ENCODE assay signal across 8 cellular contexts in genomic region chr4:102828497-102828808, GRCh38. TPM values are rescaled to one million over a fixed set of nuclear protein-coding genes. Genes with fewer than 3 reads are reported as not detected.
DNase-seq lines count a peak whose midpoint lies in the region; ATAC-seq and TF ChIP-seq lines count a peak whose summit lies in the region.

No MANE protein-coding gene starts in this region.

- H3K36me3 ChIP-seq in right atrium auricular region, result peaks cover 9% of the 10 kb centered on the region
- H3K36me3 ChIP-seq in mesenchymal stem cell (ENCODE audit: control insufficient read depth in 1 of 2, insufficient read depth in 2 of 2, low read depth in 1 of 2, low read length in 2 of 2), result peaks cover 0 to 2% of the 10 kb centered on the region in 2 experiments

- H3K4me3 ChIP-seq in right atrium auricular region, result peak overlapping the region; percentile 93 to 97
- peak overlapping the region; percentile 64 to 95 for H3K4me3 ChIP-seq in mesenchymal stem cell (ENCODE audit: insufficient read depth in 1 of 2, low read depth in 1 of 2, low read length in 2 of 2)

- ATAC-seq in GM21576 (IDR thresholded peaks at IDR 0.05; ENCODE audit: unreplicated experiment), result no peak

- H2BK12ac ChIP-seq in mesenchymal stem cell (ENCODE audit: low read length in 2 of 2), result peak overlapping the region; percentile 18 to 72

- H3K4me2 ChIP-seq in mesenchymal stem cell (ENCODE audit: low read length, poor library complexity, severe bottlenecking), result peak overlapping the region; percentile 60

- no peaks in the 10 kb centered on the region for H3K27me3 ChIP-seq in right atrium auricular region
- H3K27me3 ChIP-seq in mesenchymal stem cell (ENCODE audit: control insufficient read depth in 1 of 2, insufficient read depth in 1 of 2, low read length in 2 of 2), result no peaks in the 10 kb centered on the region

- no peak overlapping the region for H4K91ac ChIP-seq in mesenchymal stem cell (ENCODE audit: low read length)

- H2AK5ac ChIP-seq in mesenchymal stem cell (ENCODE audit: low read length, severe bottlenecking), result peak overlapping the region; percentile 73

- H2AFZ ChIP-seq in mesenchymal stem cell (ENCODE audit: low read depth, low read length), result peak overlapping the region; percentile 86

- H3K79me1 ChIP-seq in mesenchymal stem cell (replicated peaks; ENCODE audit: low read length, poor library complexity, severe bottlenecking), result peaks cover 3% of the 10 kb centered on the region

- no peaks in the 10 kb centered on the region for H3K9me3 ChIP-seq in right atrium auricular region
- no peaks in the 10 kb centered on the region for H3K9me3 ChIP-seq in mesenchymal stem cell (ENCODE audit: control insufficient read depth, low read length)

- H3K14ac ChIP-seq in mesenchymal stem cell (ENCODE audit: low read length in 2 of 2), result peak overlapping the region in 1 of 2 experiments; percentile 65

- H2BK15ac ChIP-seq in mesenchymal stem cell (ENCODE audit: low read depth, poor library complexity, severe bottlenecking), result no peak overlapping the region

- H3K23ac ChIP-seq in mesenchymal stem cell (ENCODE audit: low read length in 2 of 2), result no peak overlapping the region

- no peak overlapping the region for H4K8ac ChIP-seq in mesenchymal stem cell (ENCODE audit: low read length)

- DNase-seq in right atrium auricular region (ENCODE audit: low spot score) (no peak), cardiac septum (ENCODE audit: low spot score) (no peak), caudate nucleus (lab: John Stamatoyannopoulos, UW) (no peak), mesenchymal stem cell (no peak), superior temporal gyrus (ENCODE audit: extremely low spot score) (no peak), RPMI8226 (no peak), NCI-H524 treated with DMSO at 0.1 percent for 48 hours (lab: John Stamatoyannopoulos, UW) (no peak)

- no peak overlapping the region for H3K18ac ChIP-seq in mesenchymal stem cell (ENCODE audit: low read depth in 1 of 2, low read length in 2 of 2)

- H2BK120ac ChIP-seq in mesenchymal stem cell (ENCODE audit: low read depth, low read length), result no peak overlapping the region

- H2BK5ac ChIP-seq in mesenchymal stem cell (ENCODE audit: low read depth, low read length, poor library complexity, severe bottlenecking), result peak overlapping the region; percentile 35

- H3K4me1 ChIP-seq in right atrium auricular region (peaks cover 0 to 24% of the 10 kb centered on the region in 2 donors), mesenchymal stem cell (ENCODE audit: control insufficient read depth, insufficient read depth, low read depth, low read length) (peaks cover 3% of the 10 kb centered on the region)

- peak overlapping the region in 1 of 2 experiments; percentile 80 for H3K4ac ChIP-seq in mesenchymal stem cell (ENCODE audit: low read depth in 1 of 2, low read length in 2 of 2)

- peak overlapping the region; percentile 100 for H3K27ac ChIP-seq in right atrium auricular region
- H3K27ac ChIP-seq in caudate nucleus (ENCODE audit: low read depth, low read length), result peak overlapping the region; percentile 100
- peak overlapping the region; percentile 91 for H3K27ac ChIP-seq in mesenchymal stem cell (ENCODE audit: low read length, poor library complexity, severe bottlenecking)

- peak overlapping the region; percentile 99 for H3K9ac ChIP-seq in mesenchymal stem cell (ENCODE audit: low read length)

- no peak for TF ChIP-seq CTCF in right atrium auricular region (IDR thresholded peaks at IDR 0.05)

- intact Hi-C loops in cardiac septum (cut with DNase I), result loop anchor here (5.0 kb wide), 4 partner anchors 186 to 381 kb away; partner anchors contain the start of gene SLC9B2

- WGBS in mesenchymal stem cell, result 0% methylated on average over 4 of the region's 4 CpGs

RNA-seq across cellular contexts. Expression of gene UBE2D3, which starts 1.1 kb away (rescaled TPM):
- total RNA-seq in right atrium auricular region (100 to 1,000 TPM; 288 to 322 TPM), cardiac septum (239 TPM)
- polyA plus RNA-seq in mesenchymal stem cell (2013, experiment 1 of 2), result 603 TPM
- 627 TPM for polyA plus RNA-seq in mesenchymal stem cell (2013, experiment 2 of 2)

RNA-seq across cellular contexts. Expression of gene CISD2, which starts 40.3 kb away (rescaled TPM):
- total RNA-seq in right atrium auricular region, result 10 to 100 TPM; 10.5 to 11.5 TPM
- 15.8 TPM for total RNA-seq in cardiac septum
- 39.9 TPM for polyA plus RNA-seq in mesenchymal stem cell (2013, experiment 1 of 2)
- polyA plus RNA-seq in mesenchymal stem cell (2013, experiment 2 of 2), result 43.0 TPM
